Comparison of ENCODE assay signal across 1 cellular context in the genomic region with DNA sequence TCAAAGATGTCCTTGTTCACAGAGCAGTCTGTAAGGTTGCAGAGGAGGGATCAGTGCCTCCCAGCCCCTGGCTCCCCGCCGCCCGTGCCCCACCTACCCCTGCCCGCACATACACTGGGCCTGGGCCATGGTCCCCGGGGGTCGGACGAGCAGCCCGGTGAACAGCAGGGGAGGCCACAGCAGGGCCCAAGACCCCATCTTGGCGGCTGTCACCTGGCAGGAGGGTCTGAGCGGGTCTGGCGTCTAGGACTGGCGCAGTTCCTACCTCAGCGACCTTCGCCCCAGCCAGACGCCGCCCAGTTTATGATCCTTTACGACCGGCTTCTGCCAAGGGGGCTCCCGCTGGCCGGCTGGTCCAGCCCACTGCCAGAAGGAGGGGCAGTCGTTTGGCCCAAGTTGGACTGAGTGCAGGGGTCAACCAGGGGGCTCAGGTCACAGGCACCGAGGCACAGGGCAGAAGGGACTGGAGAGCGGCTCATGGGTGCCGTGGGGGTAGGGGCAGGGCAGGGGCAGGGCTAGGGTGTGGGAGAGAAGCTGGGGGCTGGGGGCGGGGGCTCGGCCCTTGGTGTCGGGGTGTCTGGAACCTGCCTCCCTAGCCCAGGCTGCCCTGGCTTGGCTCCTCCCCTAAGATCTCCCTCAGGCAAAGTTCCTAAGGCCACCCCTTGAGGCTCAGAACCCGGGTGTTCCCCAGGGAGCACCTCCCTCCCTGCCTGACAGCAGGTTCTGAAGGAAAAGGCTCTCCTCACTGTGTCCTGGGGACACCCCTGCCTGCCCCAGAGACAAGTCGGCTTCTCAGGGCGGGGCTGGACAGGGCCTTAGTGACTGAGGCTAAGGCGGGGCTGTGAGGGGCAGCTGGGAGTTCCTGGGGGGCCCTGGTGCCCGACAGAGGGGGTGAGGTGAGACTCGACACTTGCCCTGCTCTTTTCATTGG.
TF ChIP-seq lines count a peak whose summit lies in the region.

Gene CDHR5, minus strand, starts transcription at position 251 of the 931 bp plus-strand sequence. Its CDS starts 53 bp downstream, at position 198.

TF ChIP-seq in HepG2, 621 proteins besides CTCF, POLR2A, EP300 and RAD21 (continued from another document):
- 0 out of 2 replicates have a peak, but pooled peaks have one; percentile 30 for TF ChIP-seq PRDM10 (CRISPR knock-in tag; IDR thresholded peaks at IDR 0.05; ENCODE audit: low read depth)
- peak; percentile 13; the same call in 1 of the 2 replicates for TF ChIP-seq SP5 (CRISPR knock-in tag; IDR thresholded peaks at IDR 0.05; ENCODE audit: borderline replicate concordance, low read depth)
- TF ChIP-seq DMTF1 (CRISPR knock-in tag; IDR thresholded peaks at IDR 0.05) = no peak
- TF ChIP-seq SRSF1 (optimal IDR thresholded peaks at IDR 0.05; ENCODE audit: low read depth, low read length) = peak; percentile 27
- TF ChIP-seq HDAC1 (CRISPR knock-in tag; IDR thresholded peaks at IDR 0.05) = 0 out of 2 replicates have a peak, but pooled peaks have one; percentile 17
- no peak for TF ChIP-seq HNF1A (IDR thresholded peaks at IDR 0.05; ENCODE audit: low read depth)
- TF ChIP-seq HNF1A (CRISPR knock-in tag; IDR thresholded peaks at IDR 0.05; ENCODE audit: borderline replicate concordance) = peak; percentile 34; the same call in 1 of the 2 replicates
- peak; percentile 43; the same call in 1 of the 2 replicates for TF ChIP-seq MTA1 (CRISPR knock-in tag; IDR thresholded peaks at IDR 0.05; ENCODE audit: borderline replicate concordance)
- TF ChIP-seq SP140L (CRISPR knock-in tag; IDR thresholded peaks at IDR 0.05; ENCODE audit: borderline replicate concordance) = no peak
- TF ChIP-seq, protein P1, sequence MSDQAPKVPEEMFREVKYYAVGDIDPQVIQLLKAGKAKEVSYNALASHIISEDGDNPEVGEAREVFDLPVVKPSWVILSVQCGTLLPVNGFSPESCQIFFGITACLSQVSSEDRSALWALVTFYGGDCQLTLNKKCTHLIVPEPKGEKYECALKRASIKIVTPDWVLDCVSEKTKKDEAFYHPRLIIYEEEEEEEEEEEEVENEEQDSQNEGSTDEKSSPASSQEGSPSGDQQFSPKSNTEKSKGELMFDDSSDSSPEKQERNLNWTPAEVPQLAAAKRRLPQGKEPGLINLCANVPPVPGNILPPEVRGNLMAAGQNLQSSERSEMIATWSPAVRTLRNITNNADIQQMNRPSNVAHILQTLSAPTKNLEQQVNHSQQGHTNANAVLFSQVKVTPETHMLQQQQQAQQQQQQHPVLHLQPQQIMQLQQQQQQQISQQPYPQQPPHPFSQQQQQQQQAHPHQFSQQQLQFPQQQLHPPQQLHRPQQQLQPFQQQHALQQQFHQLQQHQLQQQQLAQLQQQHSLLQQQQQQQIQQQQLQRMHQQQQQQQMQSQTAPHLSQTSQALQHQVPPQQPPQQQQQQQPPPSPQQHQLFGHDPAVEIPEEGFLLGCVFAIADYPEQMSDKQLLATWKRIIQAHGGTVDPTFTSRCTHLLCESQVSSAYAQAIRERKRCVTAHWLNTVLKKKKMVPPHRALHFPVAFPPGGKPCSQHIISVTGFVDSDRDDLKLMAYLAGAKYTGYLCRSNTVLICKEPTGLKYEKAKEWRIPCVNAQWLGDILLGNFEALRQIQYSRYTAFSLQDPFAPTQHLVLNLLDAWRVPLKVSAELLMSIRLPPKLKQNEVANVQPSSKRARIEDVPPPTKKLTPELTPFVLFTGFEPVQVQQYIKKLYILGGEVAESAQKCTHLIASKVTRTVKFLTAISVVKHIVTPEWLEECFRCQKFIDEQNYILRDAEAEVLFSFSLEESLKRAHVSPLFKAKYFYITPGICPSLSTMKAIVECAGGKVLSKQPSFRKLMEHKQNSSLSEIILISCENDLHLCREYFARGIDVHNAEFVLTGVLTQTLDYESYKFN (CRISPR knock-in tag; conservative IDR thresholded peaks at IDR 0.05) = peak; percentile 49; the same call in 1 of the 2 replicates
- TF ChIP-seq ZNF367 (CRISPR knock-in tag; IDR thresholded peaks at IDR 0.05; ENCODE audit: borderline replicate concordance) = no peak
- no peak for TF ChIP-seq MAF1 (CRISPR knock-in tag; IDR thresholded peaks at IDR 0.05; ENCODE audit: borderline replicate concordance)
- TF ChIP-seq HNRNPH1 (optimal IDR thresholded peaks at IDR 0.05; ENCODE audit: low read depth, low read length) = peak; percentile 7
- TF ChIP-seq SALL1 (CRISPR knock-in tag; IDR thresholded peaks at IDR 0.05) = peak; percentile 70
- peak; percentile 36 for TF ChIP-seq HNRNPLL (IDR thresholded peaks at IDR 0.05; ENCODE audit: low read depth, low read length, poor library complexity, severe bottlenecking)
- 0 out of 2 replicates have a peak, but pooled peaks have one; percentile 31 for TF ChIP-seq ZNF749 (CRISPR knock-in tag; IDR thresholded peaks at IDR 0.05; ENCODE audit: borderline replicate concordance)
- TF ChIP-seq ZBTB7B (CRISPR knock-in tag; IDR thresholded peaks at IDR 0.05) = peak; percentile 39; the same call in 1 of the 2 replicates
- TF ChIP-seq RXRB (CRISPR knock-in tag; IDR thresholded peaks at IDR 0.05; ENCODE audit: borderline replicate concordance) = no peak
- TF ChIP-seq MXD3 (CRISPR knock-in tag; IDR thresholded peaks at IDR 0.05) = no peak
- TF ChIP-seq NCOA5 (CRISPR knock-in tag; IDR thresholded peaks at IDR 0.05) = no peak
- TF ChIP-seq ZNF331 (CRISPR knock-in tag; IDR thresholded peaks at IDR 0.05) = no peak
- peak; percentile 86 for TF ChIP-seq AGO2 (optimal IDR thresholded peaks at IDR 0.05; ENCODE audit: low read depth, low read length)
- TF ChIP-seq PCBP1 (IDR thresholded peaks at IDR 0.05; ENCODE audit: borderline replicate concordance, low read depth, low read length) = peak; percentile 37; the same call in 1 of the 2 replicates
- TF ChIP-seq ZMYM4 (CRISPR knock-in tag; IDR thresholded peaks at IDR 0.05) = no peak
- TF ChIP-seq, protein P2, sequence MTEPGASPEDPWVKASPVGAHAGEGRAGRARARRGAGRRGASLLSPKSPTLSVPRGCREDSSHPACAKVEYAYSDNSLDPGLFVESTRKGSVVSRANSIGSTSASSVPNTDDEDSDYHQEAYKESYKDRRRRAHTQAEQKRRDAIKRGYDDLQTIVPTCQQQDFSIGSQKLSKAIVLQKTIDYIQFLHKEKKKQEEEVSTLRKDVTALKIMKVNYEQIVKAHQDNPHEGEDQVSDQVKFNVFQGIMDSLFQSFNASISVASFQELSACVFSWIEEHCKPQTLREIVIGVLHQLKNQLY (CRISPR knock-in tag; IDR thresholded peaks at IDR 0.05) = no peak
- peak; percentile 37; the same call in 1 of the 2 replicates for TF ChIP-seq ESRRA (CRISPR knock-in tag; IDR thresholded peaks at IDR 0.05; ENCODE audit: low read depth)
- no peak for TF ChIP-seq ZNF326 (CRISPR knock-in tag; IDR thresholded peaks at IDR 0.05; ENCODE audit: borderline replicate concordance)
